1 cellular context compared by ENCODE assay signal in the genomic region with DNA sequence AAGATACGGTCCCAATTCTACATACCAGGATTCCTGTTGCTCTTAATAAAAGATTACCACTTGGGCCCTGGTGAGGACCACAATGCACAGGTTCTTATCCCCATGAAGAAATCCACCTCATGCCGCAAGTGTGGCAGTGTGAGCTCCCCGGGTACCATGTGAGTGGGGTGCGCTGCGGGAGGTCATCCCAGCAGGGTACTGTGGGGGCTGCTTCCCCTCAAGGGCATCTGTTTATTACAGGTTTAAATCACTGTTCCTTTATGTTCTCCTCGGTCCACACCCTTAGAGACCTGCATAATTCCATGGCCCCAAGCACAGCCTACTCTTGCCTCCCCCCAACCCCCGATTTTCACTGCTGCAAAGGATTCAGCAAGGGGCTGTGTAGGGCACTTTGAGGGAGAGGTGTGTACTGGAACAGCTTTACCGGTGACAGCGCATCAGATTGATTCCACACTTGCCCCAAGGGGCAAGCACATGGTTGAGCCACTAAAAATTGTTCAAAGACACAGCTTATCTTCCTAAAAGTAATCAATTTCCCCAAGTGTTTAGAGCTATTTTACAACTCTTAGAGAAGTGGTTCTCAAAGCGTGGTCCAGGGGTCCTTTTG.
TF ChIP-seq lines count a peak whose summit lies in the region.

No MANE protein-coding gene starts in this region.

TF ChIP-seq in K562, 482 proteins besides CTCF, POLR2A, EP300 and RAD21:
- TF ChIP-seq, protein P1, sequence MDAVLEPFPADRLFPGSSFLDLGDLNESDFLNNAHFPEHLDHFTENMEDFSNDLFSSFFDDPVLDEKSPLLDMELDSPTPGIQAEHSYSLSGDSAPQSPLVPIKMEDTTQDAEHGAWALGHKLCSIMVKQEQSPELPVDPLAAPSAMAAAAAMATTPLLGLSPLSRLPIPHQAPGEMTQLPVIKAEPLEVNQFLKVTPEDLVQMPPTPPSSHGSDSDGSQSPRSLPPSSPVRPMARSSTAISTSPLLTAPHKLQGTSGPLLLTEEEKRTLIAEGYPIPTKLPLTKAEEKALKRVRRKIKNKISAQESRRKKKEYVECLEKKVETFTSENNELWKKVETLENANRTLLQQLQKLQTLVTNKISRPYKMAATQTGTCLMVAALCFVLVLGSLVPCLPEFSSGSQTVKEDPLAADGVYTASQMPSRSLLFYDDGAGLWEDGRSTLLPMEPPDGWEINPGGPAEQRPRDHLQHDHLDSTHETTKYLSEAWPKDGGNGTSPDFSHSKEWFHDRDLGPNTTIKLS (IDR thresholded peaks at IDR 0.05; ENCODE audit: borderline replicate concordance, low read depth): no peak
- no peak for TF ChIP-seq HMG20A (CRISPR knock-in tag; conservative IDR thresholded peaks at IDR 0.05)
- TF ChIP-seq STAG1 (CRISPR knock-in tag; IDR thresholded peaks at IDR 0.05; ENCODE audit: borderline replicate concordance): 0 out of 2 replicates have a peak, but pooled peaks have one; percentile 10
- TF ChIP-seq, protein P2, sequence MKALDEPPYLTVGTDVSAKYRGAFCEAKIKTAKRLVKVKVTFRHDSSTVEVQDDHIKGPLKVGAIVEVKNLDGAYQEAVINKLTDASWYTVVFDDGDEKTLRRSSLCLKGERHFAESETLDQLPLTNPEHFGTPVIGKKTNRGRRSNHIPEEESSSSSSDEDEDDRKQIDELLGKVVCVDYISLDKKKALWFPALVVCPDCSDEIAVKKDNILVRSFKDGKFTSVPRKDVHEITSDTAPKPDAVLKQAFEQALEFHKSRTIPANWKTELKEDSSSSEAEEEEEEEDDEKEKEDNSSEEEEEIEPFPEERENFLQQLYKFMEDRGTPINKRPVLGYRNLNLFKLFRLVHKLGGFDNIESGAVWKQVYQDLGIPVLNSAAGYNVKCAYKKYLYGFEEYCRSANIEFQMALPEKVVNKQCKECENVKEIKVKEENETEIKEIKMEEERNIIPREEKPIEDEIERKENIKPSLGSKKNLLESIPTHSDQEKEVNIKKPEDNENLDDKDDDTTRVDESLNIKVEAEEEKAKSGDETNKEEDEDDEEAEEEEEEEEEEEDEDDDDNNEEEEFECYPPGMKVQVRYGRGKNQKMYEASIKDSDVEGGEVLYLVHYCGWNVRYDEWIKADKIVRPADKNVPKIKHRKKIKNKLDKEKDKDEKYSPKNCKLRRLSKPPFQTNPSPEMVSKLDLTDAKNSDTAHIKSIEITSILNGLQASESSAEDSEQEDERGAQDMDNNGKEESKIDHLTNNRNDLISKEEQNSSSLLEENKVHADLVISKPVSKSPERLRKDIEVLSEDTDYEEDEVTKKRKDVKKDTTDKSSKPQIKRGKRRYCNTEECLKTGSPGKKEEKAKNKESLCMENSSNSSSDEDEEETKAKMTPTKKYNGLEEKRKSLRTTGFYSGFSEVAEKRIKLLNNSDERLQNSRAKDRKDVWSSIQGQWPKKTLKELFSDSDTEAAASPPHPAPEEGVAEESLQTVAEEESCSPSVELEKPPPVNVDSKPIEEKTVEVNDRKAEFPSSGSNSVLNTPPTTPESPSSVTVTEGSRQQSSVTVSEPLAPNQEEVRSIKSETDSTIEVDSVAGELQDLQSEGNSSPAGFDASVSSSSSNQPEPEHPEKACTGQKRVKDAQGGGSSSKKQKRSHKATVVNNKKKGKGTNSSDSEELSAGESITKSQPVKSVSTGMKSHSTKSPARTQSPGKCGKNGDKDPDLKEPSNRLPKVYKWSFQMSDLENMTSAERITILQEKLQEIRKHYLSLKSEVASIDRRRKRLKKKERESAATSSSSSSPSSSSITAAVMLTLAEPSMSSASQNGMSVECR (CRISPR knock-in tag; IDR thresholded peaks at IDR 0.05): no peak
- no peak for TF ChIP-seq POLR2H (tag; IDR thresholded peaks at IDR 0.05; ENCODE audit: low read depth)
- no peak for TF ChIP-seq NFE2L1 (tag; IDR thresholded peaks at IDR 0.05; ENCODE audit: borderline replicate concordance, low read depth)
- TF ChIP-seq CREBBP (IDR thresholded peaks at IDR 0.05; ENCODE audit: low read depth, low read length): no peak
